Comparison of ENCODE assay signal across 22 cellular contexts in genomic region chr11:116842909-116843308, GRCh38. TPM values are rescaled to one million over a fixed set of nuclear protein-coding genes. Genes with fewer than 3 reads are reported as not detected.
A peak's percentile ranks its signal among the peaks of the same experiment; 100 is the strongest.
DNase-seq lines count a peak whose midpoint lies in the region; ATAC-seq and TF ChIP-seq lines count a peak whose summit lies in the region.
"Had no signal": no experiment of that assay in that cellular context is flagged by ENCODE, and none has a peak within 500 bp of the region (broad histone marks: within the 10 kb centered on the region; RNA-seq: fewer than 3 reads in every experiment).

No MANE protein-coding gene starts in this region.

- H3K4me1 ChIP-seq in spleen, result peaks cover 0 to 8% (median 3%) of the 10 kb centered on the region in 6 donors
- H3K4me1 ChIP-seq: tibial artery had no signal

- H3K27me3 ChIP-seq in spleen (replicated peaks in 1 of 7), result no peaks in the 10 kb centered on the region
- H3K27me3 ChIP-seq: esophagus muscularis mucosa, MG63, right atrium auricular region, tibial artery had no signal

- no peak overlapping the region for H3K4me3 ChIP-seq in spleen
- H3K4me3 ChIP-seq: esophagus muscularis mucosa, MG63, right atrium auricular region, tibial artery had no signal

- WGBS in spleen, 5 donors, result 91 to 97% (median 95%) methylated on average over 4 of the region's 4 CpGs

- intact Hi-C loops in left colon (cut with DNase I, micrococcal nuclease), result no loop called here
- intact Hi-C loops in spleen (cut with DNase I; ENCODE audit: low total_unique reads), result no loop called here

- no peaks in the 10 kb centered on the region for H3K9me3 ChIP-seq in spleen
- H3K9me3 ChIP-seq: esophagus muscularis mucosa, MG63, right atrium auricular region, tibial artery had no signal

- no peak overlapping the region for H3K27ac ChIP-seq in spleen
- H3K27ac ChIP-seq: esophagus muscularis mucosa, right atrium auricular region, tibial artery had no signal

- TF ChIP-seq CTCF in spleen (IDR thresholded peaks at IDR 0.05 in 8 of 11, conservative IDR thresholded peaks at IDR 0.05 in 3 of 11), result no peak

- peak; percentile 74 for ATAC-seq in left colon

- DNase-seq in amniotic epithelial cell (ENCODE audit: low read depth) (peak; percentile 68), left colon (no peak), spleen (peak; percentile 29), NCI-H2171 (lab: John Stamatoyannopoulos, UW) (no peak), ecto neural progenitor cell (ENCODE audit: low spot score) (no peak)
- DNase-seq: activated CD4-positive, alpha-beta T cell treated with anti-CD3 and anti-CD28 coated beads for 4 hours; activated gamma-delta T cell treated with Interleukin-2 at 50 U/mL for 16 hours; aorta; CD8-positive, alpha-beta memory T cell; DMS79 treated with DMSO at 0.1 percent for 48 hours; effector CD4-positive, alpha-beta T cell; MG63; midbrain; NCI-H1436; NCI-H526 treated with DMSO at 0.1 percent for 48 hours; SHP77; stimulated activated naive CD4-positive, alpha-beta T cell had no signal

- TF ChIP-seq POLR2A in spleen (IDR thresholded peaks at IDR 0.05), result no peak

- peaks cover 0 to 55% (median 45%) of the 10 kb centered on the region in 6 donors for H3K36me3 ChIP-seq in spleen

RNA-seq across cellular contexts. Expression of gene APOA1, which starts 5.5 kb away (rescaled TPM):
- not detected for total RNA-seq in left colon
- 1 to 10 TPM in 3 of 7 donors, under 1 TPM in 2, not detected in 2; 0.44 to 2.2 (median 1.1) TPM for total RNA-seq in spleen
- polyA plus RNA-seq in spleen, result 1 to 10 TPM; 1.4 to 3.3 (median 1.9) TPM
- total RNA-seq: aorta had no signal
- polyA plus RNA-seq: CD8-positive, alpha-beta memory T cell; IgD-negative memory B cell had no signal

RNA-seq across cellular contexts. Expression of gene APOC3, which starts 13.2 kb away (rescaled TPM):
- total RNA-seq in left colon (not detected), spleen (not detected)
- under 1 TPM in 1 of 3 donors, not detected in 2; 0.70 TPM for polyA plus RNA-seq in spleen
- total RNA-seq: aorta; CD8-positive, alpha-beta memory T cell; esophagus muscularis mucosa; OCI-LY7; right atrium auricular region had no signal
- polyA plus RNA-seq: CD8-positive, alpha-beta memory T cell; IgD-negative memory B cell had no signal

RNA-seq across cellular contexts. Expression of gene APOA4, which starts 19.8 kb away (rescaled TPM):
- total RNA-seq in left colon (not detected), spleen (not detected)
- polyA plus RNA-seq in spleen, result under 1 TPM in 2 of 3 donors, not detected in 1; 0.05 to 0.16 TPM
- total RNA-seq: aorta; CD8-positive, alpha-beta memory T cell; OCI-LY7; right atrium auricular region had no signal
- polyA plus RNA-seq: CD8-positive, alpha-beta memory T cell; IgD-negative memory B cell had no signal

RNA-seq across cellular contexts. Expression of gene APOA5, which starts 51.2 kb away (rescaled TPM):
- total RNA-seq in left colon, result not detected
- total RNA-seq in spleen, result not detected
- polyA plus RNA-seq in spleen, result not detected
- total RNA-seq: aorta; CD8-positive, alpha-beta memory T cell; esophagus muscularis mucosa; OCI-LY7; right atrium auricular region had no signal
- polyA plus RNA-seq: aorta; CD8-positive, alpha-beta memory T cell; IgD-negative memory B cell had no signal

RNA-seq across cellular contexts. Expression of gene ZPR1, which starts 55.1 kb away (rescaled TPM):
- total RNA-seq in left colon, result 10 to 100 TPM; 28.4 to 30.9 TPM
- 10 to 100 TPM; 20.5 to 47.6 (median 34.4) TPM for total RNA-seq in spleen
- 10 to 100 TPM; 16.2 to 24.0 (median 19.1) TPM for polyA plus RNA-seq in spleen

Comparison
In these comparisons a context has a peak if more than half of its experiments do, and no peak if none do; other contexts are left out.
1. DNase-seq: peak in amniotic epithelial cell (single experiment) and spleen (single experiment); none in left colon (0 of 2), NCI-H2171 (single experiment) and ecto neural progenitor cell (single experiment).